8 cellular contexts compared by ENCODE assay signal in genomic region chr3:50502584-50503423, GRCh38. TPM values are rescaled to one million over a fixed set of nuclear protein-coding genes. Genes with fewer than 3 reads are reported as not detected.
DNase-seq lines count a peak whose midpoint lies in the region; ATAC-seq and TF ChIP-seq lines count a peak whose summit lies in the region.

No MANE protein-coding gene starts in this region.

- no peak for TF ChIP-seq CTCF in activated B cell treated with CpG ODN at 0.5 μM for 24 hours (IDR thresholded peaks at IDR 0.05)
- no peak for TF ChIP-seq CTCF in left ventricle myocardium inferior (IDR thresholded peaks at IDR 0.05; ENCODE audit: borderline replicate concordance)
- TF ChIP-seq CTCF in gastrocnemius medialis (IDR thresholded peaks at IDR 0.05 in 4 of 5, conservative IDR thresholded peaks at IDR 0.05 in 1 of 5): no peak

- peak; percentile 38 for DNase-seq in DMS 273 (lab: John Stamatoyannopoulos, UW; ENCODE audit: unreplicated experiment)
- no peak for DNase-seq in DMS 273 treated with DMSO at 0.1 percent for 48 hours (lab: John Stamatoyannopoulos, UW)
- peak; percentile 26 for DNase-seq in activated B cell treated with CpG ODN at 0.5 μM for 24 hours
- no peak for DNase-seq in left ventricle myocardium inferior
- DNase-seq in gastrocnemius medialis: no peak
- DNase-seq in NCI-H2196 treated with DMSO at 0.1 percent for 48 hours (lab: John Stamatoyannopoulos, UW; ENCODE audit: unreplicated experiment): no peak
- no peak for DNase-seq in NCI-H187 (lab: John Stamatoyannopoulos, UW)
- DNase-seq in erythroblast (lab: John Stamatoyannopoulos, UW): no peak

- H3K27ac ChIP-seq in left ventricle myocardium inferior (replicated peaks) (peak overlapping the region; percentile 63), gastrocnemius medialis (no peak overlapping the region)

- H3K4me3 ChIP-seq in left ventricle myocardium inferior: peak overlapping the region; percentile 72
- H3K4me3 ChIP-seq in gastrocnemius medialis: peak overlapping the region; percentile 52 to 66 (median 58)

- no peaks in the 10 kb centered on the region for H3K36me3 Mint-ChIP-seq in activated B cell treated with CpG ODN at 0.5 μM for 24 hours (ENCODE audit: low read depth)

- in situ Hi-C loops in gastrocnemius medialis (cut with MboI; ENCODE audit: low sequenced_read_pairs in 4 of 4): no loop called here

- H3K9me3 ChIP-seq in left ventricle myocardium inferior (replicated peaks): no peaks in the 10 kb centered on the region
- H3K9me3 ChIP-seq in gastrocnemius medialis: no peaks in the 10 kb centered on the region

- H3K4me1 ChIP-seq in left ventricle myocardium inferior (peaks cover 14% of the 10 kb centered on the region), gastrocnemius medialis (peaks cover 0 to 10% of the 10 kb centered on the region in 2 donors)

- peaks cover 31% of the 10 kb centered on the region for H3K27me3 Mint-ChIP-seq in activated B cell treated with CpG ODN at 0.5 μM for 24 hours

- H3K9me3 Mint-ChIP-seq in activated B cell treated with CpG ODN at 0.5 μM for 24 hours: no peaks in the 10 kb centered on the region

- ATAC-seq in activated B cell treated with CpG ODN at 0.5 μM for 24 hours (ENCODE audit: low read depth): peak; percentile 25
- no peak for ATAC-seq in gastrocnemius medialis

- H3K36me3 ChIP-seq in left ventricle myocardium inferior (no peaks in the 10 kb centered on the region), gastrocnemius medialis (no peaks in the 10 kb centered on the region)

- TF ChIP-seq POLR2A in gastrocnemius medialis (IDR thresholded peaks at IDR 0.05): no peak
- TF ChIP-seq POLR2A in erythroblast (IDR thresholded peaks at IDR 0.05; ENCODE audit: low read length): no peak

- intact Hi-C loops in activated B cell treated with CpG ODN at 0.5 μM for 24 hours (cut with micrococcal nuclease) (loop anchor here (1.0 to 5.0 kb wide), 2 partner anchors 12 to 109 kb away; partner anchors contain the start of gene CISH), left ventricle myocardium inferior (cut with micrococcal nuclease) (no loop called here), gastrocnemius medialis (cut with DNase I; ENCODE audit: low total_unique reads) (no loop called here)

- peaks cover 10% of the 10 kb centered on the region for H3K4me1 Mint-ChIP-seq in activated B cell treated with CpG ODN at 0.5 μM for 24 hours

- CTCF ChIA-PET in activated B cell treated with CpG ODN at 0.5 μM for 24 hours (lab: Charles Lee): no interaction called here

- H3K27me3 ChIP-seq in left ventricle myocardium inferior (ENCODE audit: low read depth): peaks cover 41% of the 10 kb centered on the region
- H3K27me3 ChIP-seq in gastrocnemius medialis: no peaks in the 10 kb centered on the region

- POLR2A ChIA-PET in activated B cell treated with CpG ODN at 0.5 μM for 24 hours (lab: Charles Lee): interaction anchor here (1.2 kb wide), 1 partner anchor 67 kb away, joined by 4 read pairs; the partner anchor contains the start of gene HEMK1

- H3K4me3 Mint-ChIP-seq in activated B cell treated with CpG ODN at 0.5 μM for 24 hours: peak overlapping the region; percentile 69

- no peak overlapping the region for H3K27ac Mint-ChIP-seq in activated B cell treated with CpG ODN at 0.5 μM for 24 hours

RNA-seq across cellular contexts. Expression of gene CACNA2D2, which starts 0.6 kb away (rescaled TPM):
- total RNA-seq in activated B cell treated with CpG ODN at 0.5 μM for 24 hours (0.34 and 0.53 TPM in 2 replicates), left ventricle myocardium inferior (2.3 TPM), gastrocnemius medialis (under 1 TPM; 0.27 to 0.68 (median 0.45) TPM)

Comparison
In these comparisons a context has a peak if more than half of its experiments do, and no peak if none do; other contexts are left out.
1. DNase-seq: peak in DMS 273 (single experiment) and activated B cell treated with CpG ODN at 0.5 μM for 24 hours (single experiment); none in DMS 273 treated with DMSO at 0.1 percent for 48 hours (single experiment), left ventricle myocardium inferior (single experiment), gastrocnemius medialis (0 of 2), NCI-H2196 treated with DMSO at 0.1 percent for 48 hours (single experiment), NCI-H187 (0 of 2) and erythroblast (0 of 2).